In the genomic region with DNA sequence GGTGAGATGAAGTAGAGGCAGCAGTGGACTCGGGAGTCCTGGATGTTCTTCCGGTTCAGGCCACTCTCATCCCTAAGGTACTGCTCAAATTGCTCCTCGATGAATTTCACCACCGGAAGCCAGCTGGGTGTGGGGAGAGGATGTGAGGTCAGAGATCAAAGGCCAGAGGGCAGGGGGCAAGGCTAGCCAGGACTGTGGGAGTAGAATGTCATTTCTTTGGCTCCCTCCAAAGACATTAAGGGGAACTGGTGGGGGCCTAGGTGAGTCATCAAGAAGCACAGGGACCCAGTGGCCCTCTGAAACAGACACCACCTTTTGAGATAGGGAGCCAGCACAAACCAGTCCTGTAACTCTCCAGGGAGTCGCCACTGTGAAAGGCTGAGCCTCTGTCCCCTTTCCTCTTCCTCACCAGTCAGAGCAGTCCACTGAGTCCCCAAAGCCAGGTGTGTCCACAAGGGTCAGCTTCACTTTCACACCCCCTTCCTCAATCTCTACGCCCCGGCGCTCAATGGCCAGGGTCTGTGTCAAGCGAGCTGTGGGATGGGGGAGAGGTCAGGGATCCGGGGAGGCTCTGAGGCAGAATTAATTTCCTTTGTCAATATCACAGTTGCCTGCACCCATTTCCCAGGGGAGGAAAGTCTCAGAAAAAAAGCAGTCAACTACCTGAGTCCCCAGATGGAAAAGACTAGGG, we compare ENCODE assay signal across 1 cellular context.
TF ChIP-seq lines count a peak whose summit lies in the region.

No MANE protein-coding gene starts in this region.

TF ChIP-seq in HepG2, 621 proteins besides CTCF, POLR2A, EP300 and RAD21 (continues in another document):
- TF ChIP-seq ZMAT3 (CRISPR knock-in tag; conservative IDR thresholded peaks at IDR 0.05), result no peak
- no peak; the same call in 1 of the 2 replicates for TF ChIP-seq ZNF670 (CRISPR knock-in tag; IDR thresholded peaks at IDR 0.05; ENCODE audit: borderline replicate concordance)
- TF ChIP-seq BRD4 (CRISPR knock-in tag; IDR thresholded peaks at IDR 0.05), result no peak
- no peak for TF ChIP-seq ATAD3A (CRISPR knock-in tag; IDR thresholded peaks at IDR 0.05)
- TF ChIP-seq, protein P1, sequence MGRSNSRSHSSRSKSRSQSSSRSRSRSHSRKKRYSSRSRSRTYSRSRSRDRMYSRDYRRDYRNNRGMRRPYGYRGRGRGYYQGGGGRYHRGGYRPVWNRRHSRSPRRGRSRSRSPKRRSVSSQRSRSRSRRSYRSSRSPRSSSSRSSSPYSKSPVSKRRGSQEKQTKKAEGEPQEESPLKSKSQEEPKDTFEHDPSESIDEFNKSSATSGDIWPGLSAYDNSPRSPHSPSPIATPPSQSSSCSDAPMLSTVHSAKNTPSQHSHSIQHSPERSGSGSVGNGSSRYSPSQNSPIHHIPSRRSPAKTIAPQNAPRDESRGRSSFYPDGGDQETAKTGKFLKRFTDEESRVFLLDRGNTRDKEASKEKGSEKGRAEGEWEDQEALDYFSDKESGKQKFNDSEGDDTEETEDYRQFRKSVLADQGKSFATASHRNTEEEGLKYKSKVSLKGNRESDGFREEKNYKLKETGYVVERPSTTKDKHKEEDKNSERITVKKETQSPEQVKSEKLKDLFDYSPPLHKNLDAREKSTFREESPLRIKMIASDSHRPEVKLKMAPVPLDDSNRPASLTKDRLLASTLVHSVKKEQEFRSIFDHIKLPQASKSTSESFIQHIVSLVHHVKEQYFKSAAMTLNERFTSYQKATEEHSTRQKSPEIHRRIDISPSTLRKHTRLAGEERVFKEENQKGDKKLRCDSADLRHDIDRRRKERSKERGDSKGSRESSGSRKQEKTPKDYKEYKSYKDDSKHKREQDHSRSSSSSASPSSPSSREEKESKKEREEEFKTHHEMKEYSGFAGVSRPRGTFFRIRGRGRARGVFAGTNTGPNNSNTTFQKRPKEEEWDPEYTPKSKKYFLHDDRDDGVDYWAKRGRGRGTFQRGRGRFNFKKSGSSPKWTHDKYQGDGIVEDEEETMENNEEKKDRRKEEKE (IDR thresholded peaks at IDR 0.05), result no peak
- no peak for TF ChIP-seq KLF15 (CRISPR knock-in tag; IDR thresholded peaks at IDR 0.05; ENCODE audit: borderline replicate concordance)
- no peak for TF ChIP-seq SOX5 (CRISPR knock-in tag; IDR thresholded peaks at IDR 0.05; ENCODE audit: borderline replicate concordance)
- TF ChIP-seq, protein P2, sequence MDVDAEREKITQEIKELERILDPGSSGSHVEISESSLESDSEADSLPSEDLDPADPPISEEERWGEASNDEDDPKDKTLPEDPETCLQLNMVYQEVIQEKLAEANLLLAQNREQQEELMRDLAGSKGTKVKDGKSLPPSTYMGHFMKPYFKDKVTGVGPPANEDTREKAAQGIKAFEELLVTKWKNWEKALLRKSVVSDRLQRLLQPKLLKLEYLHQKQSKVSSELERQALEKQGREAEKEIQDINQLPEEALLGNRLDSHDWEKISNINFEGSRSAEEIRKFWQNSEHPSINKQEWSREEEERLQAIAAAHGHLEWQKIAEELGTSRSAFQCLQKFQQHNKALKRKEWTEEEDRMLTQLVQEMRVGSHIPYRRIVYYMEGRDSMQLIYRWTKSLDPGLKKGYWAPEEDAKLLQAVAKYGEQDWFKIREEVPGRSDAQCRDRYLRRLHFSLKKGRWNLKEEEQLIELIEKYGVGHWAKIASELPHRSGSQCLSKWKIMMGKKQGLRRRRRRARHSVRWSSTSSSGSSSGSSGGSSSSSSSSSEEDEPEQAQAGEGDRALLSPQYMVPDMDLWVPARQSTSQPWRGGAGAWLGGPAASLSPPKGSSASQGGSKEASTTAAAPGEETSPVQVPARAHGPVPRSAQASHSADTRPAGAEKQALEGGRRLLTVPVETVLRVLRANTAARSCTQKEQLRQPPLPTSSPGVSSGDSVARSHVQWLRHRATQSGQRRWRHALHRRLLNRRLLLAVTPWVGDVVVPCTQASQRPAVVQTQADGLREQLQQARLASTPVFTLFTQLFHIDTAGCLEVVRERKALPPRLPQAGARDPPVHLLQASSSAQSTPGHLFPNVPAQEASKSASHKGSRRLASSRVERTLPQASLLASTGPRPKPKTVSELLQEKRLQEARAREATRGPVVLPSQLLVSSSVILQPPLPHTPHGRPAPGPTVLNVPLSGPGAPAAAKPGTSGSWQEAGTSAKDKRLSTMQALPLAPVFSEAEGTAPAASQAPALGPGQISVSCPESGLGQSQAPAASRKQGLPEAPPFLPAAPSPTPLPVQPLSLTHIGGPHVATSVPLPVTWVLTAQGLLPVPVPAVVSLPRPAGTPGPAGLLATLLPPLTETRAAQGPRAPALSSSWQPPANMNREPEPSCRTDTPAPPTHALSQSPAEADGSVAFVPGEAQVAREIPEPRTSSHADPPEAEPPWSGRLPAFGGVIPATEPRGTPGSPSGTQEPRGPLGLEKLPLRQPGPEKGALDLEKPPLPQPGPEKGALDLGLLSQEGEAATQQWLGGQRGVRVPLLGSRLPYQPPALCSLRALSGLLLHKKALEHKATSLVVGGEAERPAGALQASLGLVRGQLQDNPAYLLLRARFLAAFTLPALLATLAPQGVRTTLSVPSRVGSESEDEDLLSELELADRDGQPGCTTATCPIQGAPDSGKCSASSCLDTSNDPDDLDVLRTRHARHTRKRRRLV (CRISPR knock-in tag; IDR thresholded peaks at IDR 0.05), result no peak
- no peak for TF ChIP-seq MEF2D (CRISPR knock-in tag; IDR thresholded peaks at IDR 0.05)
- TF ChIP-seq ZSCAN31 (CRISPR knock-in tag; IDR thresholded peaks at IDR 0.05; ENCODE audit: low read depth), result no peak
- no peak for TF ChIP-seq SIN3A (IDR thresholded peaks at IDR 0.05; ENCODE audit: borderline replicate concordance, low read depth, low read length)
- no peak for TF ChIP-seq ZNF660 (CRISPR knock-in tag; IDR thresholded peaks at IDR 0.05; ENCODE audit: borderline replicate concordance, low read depth)
- TF ChIP-seq, protein P3, sequence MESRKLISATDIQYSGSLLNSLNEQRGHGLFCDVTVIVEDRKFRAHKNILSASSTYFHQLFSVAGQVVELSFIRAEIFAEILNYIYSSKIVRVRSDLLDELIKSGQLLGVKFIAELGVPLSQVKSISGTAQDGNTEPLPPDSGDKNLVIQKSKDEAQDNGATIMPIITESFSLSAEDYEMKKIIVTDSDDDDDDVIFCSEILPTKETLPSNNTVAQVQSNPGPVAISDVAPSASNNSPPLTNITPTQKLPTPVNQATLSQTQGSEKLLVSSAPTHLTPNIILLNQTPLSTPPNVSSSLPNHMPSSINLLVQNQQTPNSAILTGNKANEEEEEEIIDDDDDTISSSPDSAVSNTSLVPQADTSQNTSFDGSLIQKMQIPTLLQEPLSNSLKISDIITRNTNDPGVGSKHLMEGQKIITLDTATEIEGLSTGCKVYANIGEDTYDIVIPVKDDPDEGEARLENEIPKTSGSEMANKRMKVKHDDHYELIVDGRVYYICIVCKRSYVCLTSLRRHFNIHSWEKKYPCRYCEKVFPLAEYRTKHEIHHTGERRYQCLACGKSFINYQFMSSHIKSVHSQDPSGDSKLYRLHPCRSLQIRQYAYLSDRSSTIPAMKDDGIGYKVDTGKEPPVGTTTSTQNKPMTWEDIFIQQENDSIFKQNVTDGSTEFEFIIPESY (CRISPR knock-in tag; IDR thresholded peaks at IDR 0.05), result no peak; the same call in 1 of the 2 replicates
- TF ChIP-seq ZNF354B (CRISPR knock-in tag; IDR thresholded peaks at IDR 0.05), result no peak
- TF ChIP-seq, protein P4, sequence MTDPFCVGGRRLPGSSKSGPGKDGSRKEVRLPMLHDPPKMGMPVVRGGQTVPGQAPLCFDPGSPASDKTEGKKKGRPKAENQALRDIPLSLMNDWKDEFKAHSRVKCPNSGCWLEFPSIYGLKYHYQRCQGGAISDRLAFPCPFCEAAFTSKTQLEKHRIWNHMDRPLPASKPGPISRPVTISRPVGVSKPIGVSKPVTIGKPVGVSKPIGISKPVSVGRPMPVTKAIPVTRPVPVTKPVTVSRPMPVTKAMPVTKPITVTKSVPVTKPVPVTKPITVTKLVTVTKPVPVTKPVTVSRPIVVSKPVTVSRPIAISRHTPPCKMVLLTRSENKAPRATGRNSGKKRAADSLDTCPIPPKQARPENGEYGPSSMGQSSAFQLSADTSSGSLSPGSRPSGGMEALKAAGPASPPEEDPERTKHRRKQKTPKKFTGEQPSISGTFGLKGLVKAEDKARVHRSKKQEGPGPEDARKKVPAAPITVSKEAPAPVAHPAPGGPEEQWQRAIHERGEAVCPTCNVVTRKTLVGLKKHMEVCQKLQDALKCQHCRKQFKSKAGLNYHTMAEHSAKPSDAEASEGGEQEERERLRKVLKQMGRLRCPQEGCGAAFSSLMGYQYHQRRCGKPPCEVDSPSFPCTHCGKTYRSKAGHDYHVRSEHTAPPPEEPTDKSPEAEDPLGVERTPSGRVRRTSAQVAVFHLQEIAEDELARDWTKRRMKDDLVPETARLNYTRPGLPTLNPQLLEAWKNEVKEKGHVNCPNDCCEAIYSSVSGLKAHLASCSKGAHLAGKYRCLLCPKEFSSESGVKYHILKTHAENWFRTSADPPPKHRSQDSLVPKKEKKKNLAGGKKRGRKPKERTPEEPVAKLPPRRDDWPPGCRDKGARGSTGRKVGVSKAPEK (CRISPR knock-in tag; IDR thresholded peaks at IDR 0.05; ENCODE audit: borderline replicate concordance), result no peak
- TF ChIP-seq, protein P5, sequence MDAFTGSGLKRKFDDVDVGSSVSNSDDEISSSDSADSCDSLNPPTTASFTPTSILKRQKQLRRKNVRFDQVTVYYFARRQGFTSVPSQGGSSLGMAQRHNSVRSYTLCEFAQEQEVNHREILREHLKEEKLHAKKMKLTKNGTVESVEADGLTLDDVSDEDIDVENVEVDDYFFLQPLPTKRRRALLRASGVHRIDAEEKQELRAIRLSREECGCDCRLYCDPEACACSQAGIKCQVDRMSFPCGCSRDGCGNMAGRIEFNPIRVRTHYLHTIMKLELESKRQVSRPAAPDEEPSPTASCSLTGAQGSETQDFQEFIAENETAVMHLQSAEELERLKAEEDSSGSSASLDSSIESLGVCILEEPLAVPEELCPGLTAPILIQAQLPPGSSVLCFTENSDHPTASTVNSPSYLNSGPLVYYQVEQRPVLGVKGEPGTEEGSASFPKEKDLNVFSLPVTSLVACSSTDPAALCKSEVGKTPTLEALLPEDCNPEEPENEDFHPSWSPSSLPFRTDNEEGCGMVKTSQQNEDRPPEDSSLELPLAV (CRISPR knock-in tag; conservative IDR thresholded peaks at IDR 0.05; ENCODE audit: low read depth), result no peak
- no peak for TF ChIP-seq MIER2 (CRISPR knock-in tag; IDR thresholded peaks at IDR 0.05)
- TF ChIP-seq SP140L (CRISPR knock-in tag; IDR thresholded peaks at IDR 0.05; ENCODE audit: borderline replicate concordance), result no peak
- no peak for TF ChIP-seq MTA1 (CRISPR knock-in tag; IDR thresholded peaks at IDR 0.05; ENCODE audit: borderline replicate concordance)
- no peak for TF ChIP-seq ZBTB7B (CRISPR knock-in tag; IDR thresholded peaks at IDR 0.05)
- TF ChIP-seq TAF1 (CRISPR knock-in tag; IDR thresholded peaks at IDR 0.05), result no peak
- no peak for TF ChIP-seq MXI1 (IDR thresholded peaks at IDR 0.05; ENCODE audit: borderline replicate concordance, low read depth, low read length)
- TF ChIP-seq, protein P6, sequence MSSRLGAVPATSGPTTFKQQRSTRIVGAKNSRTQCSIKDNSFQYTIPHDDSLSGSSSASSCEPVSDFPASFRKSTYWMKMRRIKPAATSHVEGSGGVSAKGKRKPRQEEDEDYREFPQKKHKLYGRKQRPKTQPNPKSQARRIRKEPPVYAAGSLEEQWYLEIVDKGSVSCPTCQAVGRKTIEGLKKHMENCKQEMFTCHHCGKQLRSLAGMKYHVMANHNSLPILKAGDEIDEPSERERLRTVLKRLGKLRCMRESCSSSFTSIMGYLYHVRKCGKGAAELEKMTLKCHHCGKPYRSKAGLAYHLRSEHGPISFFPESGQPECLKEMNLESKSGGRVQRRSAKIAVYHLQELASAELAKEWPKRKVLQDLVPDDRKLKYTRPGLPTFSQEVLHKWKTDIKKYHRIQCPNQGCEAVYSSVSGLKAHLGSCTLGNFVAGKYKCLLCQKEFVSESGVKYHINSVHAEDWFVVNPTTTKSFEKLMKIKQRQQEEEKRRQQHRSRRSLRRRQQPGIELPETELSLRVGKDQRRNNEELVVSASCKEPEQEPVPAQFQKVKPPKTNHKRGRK (CRISPR knock-in tag; IDR thresholded peaks at IDR 0.05), result no peak
- TF ChIP-seq ZNF589 (CRISPR knock-in tag; conservative IDR thresholded peaks at IDR 0.05), result 0 out of 2 replicates have a peak, but pooled peaks have one; percentile 28
- no peak for TF ChIP-seq ZNF616 (CRISPR knock-in tag; IDR thresholded peaks at IDR 0.05; ENCODE audit: low read depth)
- TF ChIP-seq HNRNPL (IDR thresholded peaks at IDR 0.05; ENCODE audit: low read depth, low read length), result no peak
- TF ChIP-seq, protein P7, sequence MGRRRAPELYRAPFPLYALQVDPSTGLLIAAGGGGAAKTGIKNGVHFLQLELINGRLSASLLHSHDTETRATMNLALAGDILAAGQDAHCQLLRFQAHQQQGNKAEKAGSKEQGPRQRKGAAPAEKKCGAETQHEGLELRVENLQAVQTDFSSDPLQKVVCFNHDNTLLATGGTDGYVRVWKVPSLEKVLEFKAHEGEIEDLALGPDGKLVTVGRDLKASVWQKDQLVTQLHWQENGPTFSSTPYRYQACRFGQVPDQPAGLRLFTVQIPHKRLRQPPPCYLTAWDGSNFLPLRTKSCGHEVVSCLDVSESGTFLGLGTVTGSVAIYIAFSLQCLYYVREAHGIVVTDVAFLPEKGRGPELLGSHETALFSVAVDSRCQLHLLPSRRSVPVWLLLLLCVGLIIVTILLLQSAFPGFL (CRISPR knock-in tag; IDR thresholded peaks at IDR 0.05), result no peak
- TF ChIP-seq, protein P8, sequence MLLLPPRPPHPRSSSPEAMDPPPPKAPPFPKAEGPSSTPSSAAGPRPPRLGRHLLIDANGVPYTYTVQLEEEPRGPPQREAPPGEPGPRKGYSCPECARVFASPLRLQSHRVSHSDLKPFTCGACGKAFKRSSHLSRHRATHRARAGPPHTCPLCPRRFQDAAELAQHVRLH (CRISPR knock-in tag; IDR thresholded peaks at IDR 0.05; ENCODE audit: borderline replicate concordance, low read depth), result no peak
- TF ChIP-seq ISL2 (CRISPR knock-in tag; IDR thresholded peaks at IDR 0.05), result no peak
- TF ChIP-seq, protein P9, sequence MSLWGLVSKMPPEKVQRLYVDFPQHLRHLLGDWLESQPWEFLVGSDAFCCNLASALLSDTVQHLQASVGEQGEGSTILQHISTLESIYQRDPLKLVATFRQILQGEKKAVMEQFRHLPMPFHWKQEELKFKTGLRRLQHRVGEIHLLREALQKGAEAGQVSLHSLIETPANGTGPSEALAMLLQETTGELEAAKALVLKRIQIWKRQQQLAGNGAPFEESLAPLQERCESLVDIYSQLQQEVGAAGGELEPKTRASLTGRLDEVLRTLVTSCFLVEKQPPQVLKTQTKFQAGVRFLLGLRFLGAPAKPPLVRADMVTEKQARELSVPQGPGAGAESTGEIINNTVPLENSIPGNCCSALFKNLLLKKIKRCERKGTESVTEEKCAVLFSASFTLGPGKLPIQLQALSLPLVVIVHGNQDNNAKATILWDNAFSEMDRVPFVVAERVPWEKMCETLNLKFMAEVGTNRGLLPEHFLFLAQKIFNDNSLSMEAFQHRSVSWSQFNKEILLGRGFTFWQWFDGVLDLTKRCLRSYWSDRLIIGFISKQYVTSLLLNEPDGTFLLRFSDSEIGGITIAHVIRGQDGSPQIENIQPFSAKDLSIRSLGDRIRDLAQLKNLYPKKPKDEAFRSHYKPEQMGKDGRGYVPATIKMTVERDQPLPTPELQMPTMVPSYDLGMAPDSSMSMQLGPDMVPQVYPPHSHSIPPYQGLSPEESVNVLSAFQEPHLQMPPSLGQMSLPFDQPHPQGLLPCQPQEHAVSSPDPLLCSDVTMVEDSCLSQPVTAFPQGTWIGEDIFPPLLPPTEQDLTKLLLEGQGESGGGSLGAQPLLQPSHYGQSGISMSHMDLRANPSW (CRISPR knock-in tag; IDR thresholded peaks at IDR 0.05; ENCODE audit: borderline replicate concordance), result no peak
- TF ChIP-seq, protein P10, sequence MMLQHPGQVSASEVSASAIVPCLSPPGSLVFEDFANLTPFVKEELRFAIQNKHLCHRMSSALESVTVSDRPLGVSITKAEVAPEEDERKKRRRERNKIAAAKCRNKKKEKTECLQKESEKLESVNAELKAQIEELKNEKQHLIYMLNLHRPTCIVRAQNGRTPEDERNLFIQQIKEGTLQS (CRISPR knock-in tag; IDR thresholded peaks at IDR 0.05), result 0 out of 2 replicates have a peak, but pooled peaks have one; percentile 6
